Comparison of ENCODE assay signal across 1 cellular context in genomic region chr7:2802504-2803341, GRCh38.
TF ChIP-seq lines count a peak whose summit lies in the region.

No MANE protein-coding gene starts in this region.

TF ChIP-seq in HepG2, 621 proteins besides CTCF, POLR2A, EP300 and RAD21 (continued from another document and continues in another):
- TF ChIP-seq ZNF354B (CRISPR knock-in tag; IDR thresholded peaks at IDR 0.05) (no peak), DDIT3 (CRISPR knock-in tag; IDR thresholded peaks at IDR 0.05) (no peak), CBX1 (IDR thresholded peaks at IDR 0.05; ENCODE audit: low read depth) (no peak), SMAD3 (CRISPR knock-in tag; IDR thresholded peaks at IDR 0.05) (peak; percentile 59), ZFP36L2 (CRISPR knock-in tag; IDR thresholded peaks at IDR 0.05) (no peak), SP140L (CRISPR knock-in tag; IDR thresholded peaks at IDR 0.05; ENCODE audit: borderline replicate concordance) (no peak), MATR3 (CRISPR knock-in tag; IDR thresholded peaks at IDR 0.05) (no peak), TBX2 (CRISPR knock-in tag; IDR thresholded peaks at IDR 0.05; ENCODE audit: borderline replicate concordance) (peak; percentile 84), ZNF512 (CRISPR knock-in tag; IDR thresholded peaks at IDR 0.05) (no peak), ATAD3A (CRISPR knock-in tag; IDR thresholded peaks at IDR 0.05) (no peak), ZBTB3 (CRISPR knock-in tag; IDR thresholded peaks at IDR 0.05; ENCODE audit: borderline replicate concordance, low read depth) (peak; percentile 84; the same call in 1 of the 2 replicates), MLXIP (CRISPR knock-in tag; IDR thresholded peaks at IDR 0.05; ENCODE audit: borderline replicate concordance) (no peak), PHF8 (CRISPR knock-in tag; IDR thresholded peaks at IDR 0.05) (no peak; the same call in 1 of the 2 replicates), ZNF451 (CRISPR knock-in tag; IDR thresholded peaks at IDR 0.05) (no peak), ZNF460 (CRISPR knock-in tag; IDR thresholded peaks at IDR 0.05; ENCODE audit: borderline replicate concordance) (no peak), ZNF770 (CRISPR knock-in tag; IDR thresholded peaks at IDR 0.05) (0 out of 2 replicates have a peak, but pooled peaks have one; percentile 35), SETDB1 (CRISPR knock-in tag; IDR thresholded peaks at IDR 0.05; ENCODE audit: borderline replicate concordance) (no peak), ZNF383 (CRISPR knock-in tag; IDR thresholded peaks at IDR 0.05; ENCODE audit: borderline replicate concordance) (no peak), ZFYVE20 (CRISPR knock-in tag; IDR thresholded peaks at IDR 0.05; ENCODE audit: borderline replicate concordance, low read depth) (no peak), CEBPB (IDR thresholded peaks at IDR 0.05; ENCODE audit: borderline replicate concordance, low read depth, low read length) (no peak), ZNF549 (CRISPR knock-in tag; IDR thresholded peaks at IDR 0.05) (no peak), ZSCAN31 (CRISPR knock-in tag; IDR thresholded peaks at IDR 0.05; ENCODE audit: low read depth) (no peak), NFYC (CRISPR knock-in tag; IDR thresholded peaks at IDR 0.05) (no peak), ZFP37 (CRISPR knock-in tag; IDR thresholded peaks at IDR 0.05; ENCODE audit: borderline replicate concordance) (no peak), HNRNPK (IDR thresholded peaks at IDR 0.05; ENCODE audit: low read depth, low read length, poor library complexity, severe bottlenecking) (no peak), SP5 (CRISPR knock-in tag; IDR thresholded peaks at IDR 0.05; ENCODE audit: borderline replicate concordance, low read depth) (peak; percentile 45; the same call in 1 of the 2 replicates), FOXA1 (IDR thresholded peaks at IDR 0.05) (peak; percentile 69), FOXA1 (CRISPR knock-in tag; IDR thresholded peaks at IDR 0.05) (peak; percentile 84), KLF16 (CRISPR knock-in tag; IDR thresholded peaks at IDR 0.05) (peak in 1 of 2 experiments; percentile 76; a peak in 2 of 4 replicates), ZNF30 (CRISPR knock-in tag; IDR thresholded peaks at IDR 0.05) (no peak), AKNA (CRISPR knock-in tag; IDR thresholded peaks at IDR 0.05; ENCODE audit: borderline replicate concordance) (no peak), SNRNP70 (IDR thresholded peaks at IDR 0.05; ENCODE audit: low read depth, low read length) (no peak), ZIK1 (CRISPR knock-in tag; IDR thresholded peaks at IDR 0.05; ENCODE audit: borderline replicate concordance, low read depth) (no peak), ZNF12 (CRISPR knock-in tag; IDR thresholded peaks at IDR 0.05) (no peak), KDM5B (CRISPR knock-in tag; IDR thresholded peaks at IDR 0.05; ENCODE audit: borderline replicate concordance) (no peak), ATF6 (CRISPR knock-in tag; conservative IDR thresholded peaks at IDR 0.05) (no peak), SKI (IDR thresholded peaks at IDR 0.05; ENCODE audit: partially characterized antibody) (no peak), ZSCAN21 (CRISPR knock-in tag; IDR thresholded peaks at IDR 0.05; ENCODE audit: borderline replicate concordance) (peak; percentile 38; the same call in 1 of the 2 replicates), ZNF496 (CRISPR knock-in tag; IDR thresholded peaks at IDR 0.05; ENCODE audit: insufficient replicate concordance) (no peak), JUN (CRISPR knock-in tag; IDR thresholded peaks at IDR 0.05) (no peak), PHB2 (IDR thresholded peaks at IDR 0.05; ENCODE audit: partially characterized antibody) (no peak), ZNF615 (CRISPR knock-in tag; IDR thresholded peaks at IDR 0.05; ENCODE audit: borderline replicate concordance) (no peak), ZNF281 (CRISPR knock-in tag; IDR thresholded peaks at IDR 0.05; ENCODE audit: borderline replicate concordance) (no peak), IRF2 (CRISPR knock-in tag; IDR thresholded peaks at IDR 0.05) (peak; percentile 68; the same call in 1 of the 2 replicates), ZBTB34 (CRISPR knock-in tag; IDR thresholded peaks at IDR 0.05) (no peak), THYN1 (CRISPR knock-in tag; IDR thresholded peaks at IDR 0.05; ENCODE audit: borderline replicate concordance, low read depth) (no peak), HNRNPUL1 (IDR thresholded peaks at IDR 0.05; ENCODE audit: low read depth, low read length) (no peak), EED (CRISPR knock-in tag; IDR thresholded peaks at IDR 0.05) (no peak), ZC3H4 (CRISPR knock-in tag; IDR thresholded peaks at IDR 0.05; ENCODE audit: borderline replicate concordance) (no peak), ZNF878 (CRISPR knock-in tag; IDR thresholded peaks at IDR 0.05) (peak; percentile 77; the same call in 1 of the 2 replicates), WIZ (CRISPR knock-in tag; IDR thresholded peaks at IDR 0.05) (no peak), ZNF777 (CRISPR knock-in tag; IDR thresholded peaks at IDR 0.05) (peak; percentile 61; the same call in 1 of the 2 replicates), GTF2F1 (IDR thresholded peaks at IDR 0.05; ENCODE audit: low read length) (no peak)
